Comparison of ENCODE assay signal across 8 cellular contexts in the genomic region with DNA sequence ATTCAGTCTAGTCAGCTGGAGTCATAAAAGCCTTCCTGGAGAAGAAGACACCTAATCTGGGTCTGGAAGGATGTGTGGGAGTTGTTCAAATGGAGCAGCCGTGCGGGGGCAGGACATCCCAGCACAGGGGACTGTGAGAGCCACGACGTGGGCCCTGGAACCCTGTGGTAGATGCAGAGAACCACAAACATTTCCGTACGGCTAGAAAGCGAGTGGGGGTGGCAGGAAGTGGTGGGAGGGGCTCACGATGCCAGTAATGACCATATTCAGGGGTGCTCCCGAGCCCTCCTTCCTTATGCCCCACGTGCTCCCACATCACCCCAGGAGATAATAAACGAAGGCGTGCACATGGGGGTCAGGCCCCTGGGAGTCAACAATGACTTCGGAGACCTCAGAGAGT. TPM values are rescaled to one million over a fixed set of nuclear protein-coding genes. Genes with fewer than 3 reads are reported as not detected.
A peak's percentile ranks its signal among the peaks of the same experiment; 100 is the strongest.
DNase-seq lines count a peak whose midpoint lies in the region; ATAC-seq and TF ChIP-seq lines count a peak whose summit lies in the region.

No MANE protein-coding gene starts in this region.

- H3K4me3 Mint-ChIP-seq in activated B cell treated with CpG ODN at 0.5 μM for 24 hours (peak overlapping the region; percentile 44), chondrocyte (ENCODE audit: unreplicated experiment) (peak overlapping the region; percentile 25)

- H3K27ac Mint-ChIP-seq in activated B cell treated with CpG ODN at 0.5 μM for 24 hours (no peak overlapping the region), chondrocyte (ENCODE audit: unreplicated experiment) (peak overlapping the region; percentile 99)

- DNase-seq in NCI-H1436 (lab: John Stamatoyannopoulos, UW) (peak; percentile 44), NCI-H1436 treated with DMSO at 0.1 percent for 48 hours (lab: John Stamatoyannopoulos, UW) (no peak), activated B cell treated with CpG ODN at 0.5 μM for 24 hours (no peak), chondrocyte (ENCODE audit: low spot score) (no peak), HT-29 (ENCODE audit: low spot score) (no peak), epidermal melanocyte (ENCODE audit: insufficient read length, low spot score) (no peak)
- DNase-seq in stimulated activated CD4-positive, alpha-beta T cell treated with anti-CD3 and anti-CD28 coated beads, Interleukin-12 subunit alpha, Interleukin-12 subunit beta, amount 100 ng/mL, for 4 hours, result peak; percentile 71

- CTCF ChIA-PET in activated B cell treated with CpG ODN at 0.5 μM for 24 hours (lab: Charles Lee), result no interaction called here

- ATAC-seq in activated B cell treated with CpG ODN at 0.5 μM for 24 hours (ENCODE audit: low read depth) (peak; percentile 45), HG03571 (IDR thresholded peaks at IDR 0.05; ENCODE audit: unreplicated experiment) (no peak)

- H3K36me3 Mint-ChIP-seq in activated B cell treated with CpG ODN at 0.5 μM for 24 hours (ENCODE audit: low read depth) (no peaks in the 10 kb centered on the region), chondrocyte (ENCODE audit: low read depth) (no peaks in the 10 kb centered on the region)

- H3K9me3 Mint-ChIP-seq in activated B cell treated with CpG ODN at 0.5 μM for 24 hours, result peaks cover 2% of the 10 kb centered on the region
- H3K9me3 Mint-ChIP-seq in chondrocyte (ENCODE audit: low read depth), result peaks cover 10% of the 10 kb centered on the region

- TF ChIP-seq CTCF in activated B cell treated with CpG ODN at 0.5 μM for 24 hours (IDR thresholded peaks at IDR 0.05) (no peak), chondrocyte (IDR thresholded peaks at IDR 0.05) (peak; percentile 4)

- H3K4me1 Mint-ChIP-seq in activated B cell treated with CpG ODN at 0.5 μM for 24 hours (peaks cover 19% of the 10 kb centered on the region), chondrocyte (ENCODE audit: low read depth) (peaks cover 72% of the 10 kb centered on the region)

- H3K27me3 Mint-ChIP-seq in activated B cell treated with CpG ODN at 0.5 μM for 24 hours (peaks cover 19% of the 10 kb centered on the region), chondrocyte (ENCODE audit: low read depth) (no peaks in the 10 kb centered on the region)

- intact Hi-C loops in activated B cell treated with CpG ODN at 0.5 μM for 24 hours (cut with micrococcal nuclease), result no loop called here

- POLR2A ChIA-PET in activated B cell treated with CpG ODN at 0.5 μM for 24 hours (lab: Charles Lee), result no interaction called here

RNA-seq across cellular contexts. Expression of a gene that starts 21.0 kb away (rescaled TPM):
- 0.02 and 0.05 TPM in 2 replicates for total RNA-seq in activated B cell treated with CpG ODN at 0.5 μM for 24 hours
- total RNA-seq in chondrocyte, result 250 to 264 TPM (median 264 TPM) in 3 replicates
- total RNA-seq in HT-29 (2014; rRNA removed; shearing (Covaris generic)), result 0.03 TPM in 1 of 2 replicates, not detected in the other

RNA-seq across cellular contexts. Expression of a gene that starts 52.1 kb away (rescaled TPM):
- total RNA-seq in activated B cell treated with CpG ODN at 0.5 μM for 24 hours (not detected in 2 replicates), chondrocyte (3.7 to 6.1 TPM (median 5.6 TPM) in 3 replicates)
- 66.1 and 67.8 TPM in 2 replicates for total RNA-seq in HT-29 (2014; rRNA removed; shearing (Covaris generic))

Comparison
In these comparisons a context has a peak if more than half of its experiments do, and no peak if none do; other contexts are left out.
1. DNase-seq: peak in NCI-H1436 (single experiment) and stimulated activated CD4-positive, alpha-beta T cell treated with anti-CD3 and anti-CD28 coated beads, Interleukin-12 subunit alpha, Interleukin-12 subunit beta, amount 100 ng/mL, for 4 hours (single experiment); none in NCI-H1436 treated with DMSO at 0.1 percent for 48 hours (single experiment), activated B cell treated with CpG ODN at 0.5 μM for 24 hours (single experiment), chondrocyte (single experiment), HT-29 (single experiment) and epidermal melanocyte (single experiment).
2. RNA of a gene that starts 21.0 kb away (total RNA-seq): 250 to 264 TPM in chondrocyte; 0.02 to 0.05 TPM in activated B cell treated with CpG ODN at 0.5 μM for 24 hours and 0.03 TPM in HT-29; every median in the first group is over 100 times any median in the second.